Comparison of ENCODE assay signal across 22 cellular contexts in the genomic region with DNA sequence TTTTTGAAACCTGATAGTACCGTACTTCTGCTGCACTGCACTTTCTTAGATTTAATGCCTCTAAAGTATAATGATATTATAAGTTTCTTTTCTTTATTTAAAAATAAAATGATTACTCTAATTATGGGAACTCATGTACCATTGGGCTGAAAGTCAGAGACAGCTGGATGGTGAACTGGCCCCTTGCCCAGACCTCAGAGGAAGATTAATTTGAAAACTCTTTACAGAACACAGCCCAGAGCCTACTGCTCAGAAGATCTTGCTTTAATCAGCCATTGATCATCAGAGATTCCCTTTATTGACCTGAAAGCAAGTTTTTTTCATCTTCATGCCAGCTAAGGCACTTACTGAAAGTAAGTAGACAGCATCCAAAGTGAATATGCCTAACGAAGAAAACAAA.
"Had no signal": no experiment of that assay in that cellular context is flagged by ENCODE, and none has a peak within 500 bp of the region (broad histone marks: within the 10 kb centered on the region; RNA-seq: fewer than 3 reads in every experiment).

No MANE protein-coding gene starts in this region.

- H3K27ac ChIP-seq: coronary artery, dorsolateral prefrontal cortex, esophagus muscularis mucosa, foreskin keratinocyte, gastroesophageal sphincter, heart left ventricle, hepatocyte, left lung, lower lobe of right lung had no signal

- H3K4me3 ChIP-seq: coronary artery, dorsolateral prefrontal cortex, esophagus muscularis mucosa, gastroesophageal sphincter, heart left ventricle, hepatocyte, left lung, lower lobe of right lung, mucosa of descending colon had no signal

- ATAC-seq: foreskin keratinocyte; gastroesophageal sphincter; heart left ventricle; left cardiac atrium; left lung; left ventricle myocardium superior; lower lobe of right lung; mucosa of descending colon; naive thymus-derived CD8-positive, alpha-beta T cell had no signal

- H3K9me3 ChIP-seq: esophagus muscularis mucosa, gastroesophageal sphincter, heart left ventricle, left lung, lower lobe of right lung, mucosa of descending colon had no signal

- DNase-seq: dermis blood vessel endothelial cell; dorsolateral prefrontal cortex; effector CD4-positive, alpha-beta T cell; effector memory CD4-positive, alpha-beta T cell; foreskin keratinocyte; heart left ventricle; hypothalamus; immature natural killer cell; islet precursor cell; kidney; left cardiac atrium; left lung; left ventricle myocardium superior; lower lobe of right lung; mesenchymal stem cell; mucosa of descending colon; naive B cell; naive thymus-derived CD8-positive, alpha-beta T cell had no signal

- H3K27me3 ChIP-seq: esophagus muscularis mucosa, foreskin keratinocyte, gastroesophageal sphincter, heart left ventricle, hepatocyte, left lung had no signal

- H3K36me3 ChIP-seq: esophagus muscularis mucosa, gastroesophageal sphincter, heart left ventricle, left lung, lower lobe of right lung had no signal

- H3K4me1 ChIP-seq: esophagus muscularis mucosa, foreskin keratinocyte, gastroesophageal sphincter, heart left ventricle, left lung, lower lobe of right lung had no signal
